Comparison of ENCODE assay signal across 9 cellular contexts in the genomic region with DNA sequence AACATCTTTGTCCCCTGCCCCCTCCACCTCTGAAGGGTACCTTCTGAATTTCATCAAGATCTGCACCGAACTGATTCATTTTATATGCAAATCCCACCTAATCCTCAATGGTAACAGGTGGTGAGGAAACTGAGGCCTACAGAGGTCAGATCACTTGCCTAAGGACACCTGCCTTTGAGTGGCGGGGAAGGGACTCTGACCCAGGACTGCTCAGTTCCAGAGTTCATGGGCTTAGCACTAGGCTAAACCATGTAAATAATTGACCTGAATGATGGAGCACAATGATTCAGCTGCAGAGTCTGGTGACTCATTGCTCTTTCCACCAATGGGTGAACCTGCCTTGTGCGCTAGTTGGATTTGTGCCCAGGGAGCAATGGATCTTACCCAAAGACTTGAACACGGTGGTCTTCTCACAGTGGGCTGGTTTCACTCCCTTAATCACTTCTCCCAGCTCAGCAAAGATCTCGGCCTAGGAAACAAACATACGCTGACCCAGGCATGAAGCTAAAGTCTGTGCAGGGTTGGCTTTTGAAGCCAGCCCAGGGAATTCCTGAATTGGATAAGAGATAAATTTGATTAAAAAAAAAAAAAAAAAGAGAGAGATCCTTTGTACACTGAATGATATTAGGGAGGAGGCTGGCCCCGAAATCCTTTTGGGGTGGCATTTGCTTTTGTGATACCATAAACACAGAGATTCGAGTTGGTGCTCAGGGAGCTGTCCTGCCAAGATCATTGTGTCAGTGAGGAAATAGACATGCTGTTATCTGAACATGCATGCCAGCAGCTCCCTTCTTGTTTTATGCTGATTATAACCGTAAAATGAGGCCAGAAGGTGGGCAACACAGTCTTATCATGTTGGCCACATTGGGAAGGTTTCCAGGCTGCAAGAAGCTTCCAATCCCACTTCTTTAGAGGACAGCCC. TPM values are rescaled to one million over a fixed set of nuclear protein-coding genes. Genes with fewer than 3 reads are reported as not detected.
DNase-seq lines count a peak whose midpoint lies in the region; ATAC-seq and TF ChIP-seq lines count a peak whose summit lies in the region.
"Had no signal": no experiment of that assay in that cellular context is flagged by ENCODE, and none has a peak within 500 bp of the region (broad histone marks: within the 10 kb centered on the region; RNA-seq: fewer than 3 reads in every experiment).

No MANE protein-coding gene starts in this region.

- no peaks in the 10 kb centered on the region for H3K36me3 Mint-ChIP-seq in activated CD8-positive, alpha-beta T cell treated with anti-CD3 and anti-CD28 coated beads for 36 hours (ENCODE audit: low read depth)
- H3K36me3 Mint-ChIP-seq: activated naive CD4-positive, alpha-beta T cell treated with anti-CD3 and anti-CD28 coated beads, Interleukin-2, amount 50 U/mL, for 24 hours had no signal

- H3K4me3 ChIP-seq in choroid plexus epithelial cell (ENCODE audit: low read depth, low read length) (no peak overlapping the region), mucosa of rectum (ENCODE audit: low read length in 2 of 2) (peak overlapping the region in 1 of 2 donors; percentile 22)

- H3K9me3 Mint-ChIP-seq in activated CD8-positive, alpha-beta T cell treated with anti-CD3 and anti-CD28 coated beads for 36 hours, result no peaks in the 10 kb centered on the region
- H3K9me3 Mint-ChIP-seq: activated naive CD4-positive, alpha-beta T cell treated with anti-CD3 and anti-CD28 coated beads, Interleukin-2, amount 50 U/mL, for 24 hours had no signal

- no peaks in the 10 kb centered on the region for H3K9me3 ChIP-seq in mucosa of rectum (ENCODE audit: control insufficient read depth in 2 of 2, low read length in 2 of 2)

- CTCF ChIA-PET in activated CD8-positive, alpha-beta T cell treated with anti-CD3 and anti-CD28 coated beads for 36 hours (lab: Charles Lee), result interaction anchor here (0.6 to 1.0 kb wide), 3 partner anchors 22 to 75 kb away, joined by 3 to 4 read pairs (median 3); no protein-coding TSS in a partner anchor

- POLR2A ChIA-PET in activated CD8-positive, alpha-beta T cell treated with anti-CD3 and anti-CD28 coated beads for 36 hours (lab: Charles Lee), result no interaction called here

- intact Hi-C loops in activated CD8-positive, alpha-beta T cell treated with anti-CD3 and anti-CD28 coated beads for 36 hours (cut with micrococcal nuclease), result no loop called here

- no peak overlapping the region for H3K9ac ChIP-seq in mucosa of rectum (ENCODE audit: low read depth in 1 of 2, low read length in 2 of 2)

- peaks cover 0 to 2% of the 10 kb centered on the region in 2 donors for H3K27me3 ChIP-seq in mucosa of rectum (ENCODE audit: control insufficient read depth in 2 of 2, insufficient read depth in 2 of 2, low read length in 2 of 2)

- H3K4me1 Mint-ChIP-seq in activated CD8-positive, alpha-beta T cell treated with anti-CD3 and anti-CD28 coated beads for 36 hours (ENCODE audit: low read depth), result no peaks in the 10 kb centered on the region
- H3K4me1 Mint-ChIP-seq: activated naive CD4-positive, alpha-beta T cell treated with anti-CD3 and anti-CD28 coated beads, Interleukin-2, amount 50 U/mL, for 24 hours had no signal

- H3K36me3 ChIP-seq in mucosa of rectum (ENCODE audit: control insufficient read depth in 2 of 2, insufficient read depth in 2 of 2, low read length in 2 of 2), result no peaks in the 10 kb centered on the region

- H3K27me3 Mint-ChIP-seq in activated CD8-positive, alpha-beta T cell treated with anti-CD3 and anti-CD28 coated beads for 36 hours, result peaks cover 5% of the 10 kb centered on the region

- no peak for ATAC-seq in activated CD8-positive, alpha-beta T cell treated with anti-CD3 and anti-CD28 coated beads for 36 hours
- no peak for ATAC-seq in HG02981 (IDR thresholded peaks at IDR 0.05; ENCODE audit: unreplicated experiment)

- peak; percentile 94 for DNase-seq in DMS53 (lab: John Stamatoyannopoulos, UW)
- peak; percentile 61 for DNase-seq in HuH-7.5 (ENCODE audit: low spot score)
- peak; percentile 71 for DNase-seq in choroid plexus epithelial cell (ENCODE audit: low read depth)
- DNase-seq in activated CD8-positive, alpha-beta T cell treated with anti-CD3 and anti-CD28 coated beads for 36 hours, result no peak
- DNase-seq in superior temporal gyrus (ENCODE audit: extremely low spot score), result no peak
- DNase-seq in Ammon's horn (ENCODE audit: low spot score), result no peak

- no peak overlapping the region for H3K27ac Mint-ChIP-seq in activated CD8-positive, alpha-beta T cell treated with anti-CD3 and anti-CD28 coated beads for 36 hours
- H3K27ac Mint-ChIP-seq: activated naive CD4-positive, alpha-beta T cell treated with anti-CD3 and anti-CD28 coated beads, Interleukin-2, amount 50 U/mL, for 24 hours had no signal

- no peak for TF ChIP-seq CTCF in choroid plexus epithelial cell (conservative IDR thresholded peaks at IDR 0.05; ENCODE audit: low read depth, low read length)
- TF ChIP-seq CTCF in activated CD8-positive, alpha-beta T cell treated with anti-CD3 and anti-CD28 coated beads for 36 hours (IDR thresholded peaks at IDR 0.05), result no peak

- H3K4me3 Mint-ChIP-seq in activated CD8-positive, alpha-beta T cell treated with anti-CD3 and anti-CD28 coated beads for 36 hours, result no peak overlapping the region
- H3K4me3 Mint-ChIP-seq: activated naive CD4-positive, alpha-beta T cell treated with anti-CD3 and anti-CD28 coated beads, Interleukin-2, amount 50 U/mL, for 24 hours had no signal

- H3K4me1 ChIP-seq in mucosa of rectum (ENCODE audit: control insufficient read depth in 2 of 2, insufficient read depth in 2 of 2, low read length in 2 of 2), result peaks cover 27 to 37% of the 10 kb centered on the region in 2 donors

- peak overlapping the region; percentile 51 to 54 for H3K27ac ChIP-seq in mucosa of rectum (ENCODE audit: low read depth in 2 of 2, low read length in 2 of 2)

RNA-seq across cellular contexts. Expression of gene CRYM, which starts 17.0 kb away (rescaled TPM):
- total RNA-seq in activated CD8-positive, alpha-beta T cell treated with anti-CD3 and anti-CD28 coated beads for 36 hours, result not detected

RNA-seq across cellular contexts. Expression of gene ANKS4B, which starts 27.6 kb away (rescaled TPM):
- not detected for total RNA-seq in activated CD8-positive, alpha-beta T cell treated with anti-CD3 and anti-CD28 coated beads for 36 hours

RNA-seq across cellular contexts. Expression of gene ZP2, which starts 49.8 kb away (rescaled TPM):
- total RNA-seq in activated CD8-positive, alpha-beta T cell treated with anti-CD3 and anti-CD28 coated beads for 36 hours, result not detected

Comparison
In these comparisons a context has a peak if more than half of its experiments do, and no peak if none do; other contexts are left out.
1. DNase-seq: peak in DMS53 (single experiment), HuH-7.5 (single experiment) and choroid plexus epithelial cell (single experiment); none in activated CD8-positive, alpha-beta T cell treated with anti-CD3 and anti-CD28 coated beads for 36 hours (single experiment), superior temporal gyrus (single experiment) and Ammon's horn (single experiment).